Comparison of ENCODE assay signal across 14 cellular contexts in genomic region chr11:4491405-4491804, GRCh38. TPM values are rescaled to one million over a fixed set of nuclear protein-coding genes. Genes with fewer than 3 reads are reported as not detected.
"Had no signal": no experiment of that assay in that cellular context is flagged by ENCODE, and none has a peak within 500 bp of the region (broad histone marks: within the 10 kb centered on the region; RNA-seq: fewer than 3 reads in every experiment).

No MANE protein-coding gene starts in this region.

RNA-seq across cellular contexts. Expression of gene OR52K1, which starts 9.0 kb away (rescaled TPM):
- total RNA-seq: activated B cell treated with CpG ODN at 0.5 μM for 24 hours; activated CD4-positive, alpha-beta memory T cell treated with anti-CD3 and anti-CD28 coated beads for 36 hours; activated CD4-positive, alpha-beta memory T cell treated with anti-CD3 and anti-CD28 coated beads, Interleukin-2, amount 10 ng/mL, durations not matched to agents 7 days and 5 days; activated CD4-positive, alpha-beta T cell treated with anti-CD3 and anti-CD28 coated beads, Interleukin-2, amount 10 ng/mL, durations not matched to agents 24 days and 14 days; activated CD4-positive, alpha-beta T cell treated with anti-CD3 and anti-CD28 coated beads, Interleukin-2, amount 10 ng/mL, durations not matched to agents 7 days and 5 days; activated CD8-positive, alpha-beta memory T cell treated with anti-CD3 and anti-CD28 coated beads for 36 hours; activated CD8-positive, alpha-beta memory T cell treated with anti-CD3 and anti-CD28 coated beads, Interleukin-2, amount 10 ng/mL, durations not matched to agents 7 days and 5 days; activated CD8-positive, alpha-beta T cell treated with anti-CD3 and anti-CD28 coated beads for 36 hours; activated CD8-positive, alpha-beta T cell treated with anti-CD3 and anti-CD28 coated beads, Interleukin-2, amount 10 ng/mL, durations not matched to agents 7 days and 5 days; T-helper 1 cell treated with Interleukin-12 subunit alpha and Interleukin-12 subunit beta and Interleukin-4 antibody, amounts not matched to agents 30 ng/mL and 1 ng/mL, for 36 hours; T-helper 17 cell; T-helper 2 cell treated with Interferon-gamma antibody and Interleukin-4, amounts not matched to agents 100 ng/mL and 5 ng/mL, for 36 hours had no signal

RNA-seq across cellular contexts. Expression of gene OR52K2, which starts 42.3 kb away (rescaled TPM):
- total RNA-seq: activated B cell treated with CpG ODN at 0.5 μM for 24 hours; activated CD4-positive, alpha-beta memory T cell treated with anti-CD3 and anti-CD28 coated beads for 36 hours; activated CD4-positive, alpha-beta memory T cell treated with anti-CD3 and anti-CD28 coated beads, Interleukin-2, amount 10 ng/mL, durations not matched to agents 7 days and 5 days; activated CD4-positive, alpha-beta T cell treated with anti-CD3 and anti-CD28 coated beads, Interleukin-2, amount 10 ng/mL, durations not matched to agents 24 days and 14 days; activated CD4-positive, alpha-beta T cell treated with anti-CD3 and anti-CD28 coated beads, Interleukin-2, amount 10 ng/mL, durations not matched to agents 7 days and 5 days; activated CD8-positive, alpha-beta memory T cell treated with anti-CD3 and anti-CD28 coated beads for 36 hours; activated CD8-positive, alpha-beta memory T cell treated with anti-CD3 and anti-CD28 coated beads, Interleukin-2, amount 10 ng/mL, durations not matched to agents 7 days and 5 days; activated CD8-positive, alpha-beta T cell treated with anti-CD3 and anti-CD28 coated beads for 36 hours; activated CD8-positive, alpha-beta T cell treated with anti-CD3 and anti-CD28 coated beads, Interleukin-2, amount 10 ng/mL, durations not matched to agents 7 days and 5 days; T-helper 1 cell treated with Interleukin-12 subunit alpha and Interleukin-12 subunit beta and Interleukin-4 antibody, amounts not matched to agents 30 ng/mL and 1 ng/mL, for 36 hours; T-helper 17 cell; T-helper 2 cell treated with Interferon-gamma antibody and Interleukin-4, amounts not matched to agents 100 ng/mL and 5 ng/mL, for 36 hours; WTC11 had no signal

RNA-seq across cellular contexts. Expression of gene OR52M1, which starts 53.6 kb away (rescaled TPM):
- total RNA-seq: activated B cell treated with CpG ODN at 0.5 μM for 24 hours; activated CD4-positive, alpha-beta memory T cell treated with anti-CD3 and anti-CD28 coated beads for 36 hours; activated CD4-positive, alpha-beta memory T cell treated with anti-CD3 and anti-CD28 coated beads, Interleukin-2, amount 10 ng/mL, durations not matched to agents 7 days and 5 days; activated CD4-positive, alpha-beta T cell treated with anti-CD3 and anti-CD28 coated beads for 36 hours; activated CD4-positive, alpha-beta T cell treated with anti-CD3 and anti-CD28 coated beads, Interleukin-2, amount 10 ng/mL, durations not matched to agents 24 days and 14 days; activated CD4-positive, alpha-beta T cell treated with anti-CD3 and anti-CD28 coated beads, Interleukin-2, amount 10 ng/mL, durations not matched to agents 7 days and 5 days; activated CD8-positive, alpha-beta memory T cell treated with anti-CD3 and anti-CD28 coated beads for 36 hours; activated CD8-positive, alpha-beta memory T cell treated with anti-CD3 and anti-CD28 coated beads, Interleukin-2, amount 10 ng/mL, durations not matched to agents 7 days and 5 days; activated CD8-positive, alpha-beta T cell treated with anti-CD3 and anti-CD28 coated beads for 36 hours; activated CD8-positive, alpha-beta T cell treated with anti-CD3 and anti-CD28 coated beads, Interleukin-2, amount 10 ng/mL, durations not matched to agents 7 days and 5 days; T-helper 1 cell treated with Interleukin-12 subunit alpha and Interleukin-12 subunit beta and Interleukin-4 antibody, amounts not matched to agents 30 ng/mL and 1 ng/mL, for 36 hours; T-helper 17 cell; T-helper 2 cell treated with Interferon-gamma antibody and Interleukin-4, amounts not matched to agents 100 ng/mL and 5 ng/mL, for 36 hours; WTC11 had no signal
